In genomic region chr2:68743531-68743930, GRCh38 we compare ENCODE assay signal across 18 cellular contexts. TPM values are rescaled to one million over a fixed set of nuclear protein-coding genes. Genes with fewer than 3 reads are reported as not detected.
DNase-seq lines count a peak whose midpoint lies in the region; ATAC-seq, FAIRE-seq and TF ChIP-seq lines count a peak whose summit lies in the region.
"Had no signal": no experiment of that assay in that cellular context is flagged by ENCODE, and none has a peak within 500 bp of the region (broad histone marks: within the 10 kb centered on the region; RNA-seq: fewer than 3 reads in every experiment).

No MANE protein-coding gene starts in this region.

- H2BK15ac ChIP-seq in H1 (ENCODE audit: low read length): no peak overlapping the region

- H3K18ac ChIP-seq in H1 (ENCODE audit: extremely low read depth, low read length): no peak overlapping the region

- no peak for TF ChIP-seq EP300 in H1 (IDR thresholded peaks at IDR 0.05; ENCODE audit: borderline replicate concordance in 1 of 2, low read depth in 2 of 2, low read length in 2 of 2)

- no peak for TF ChIP-seq RAD21 in H1 (IDR thresholded peaks at IDR 0.05 in 1 of 2, conservative IDR thresholded peaks at IDR 0.05 in 1 of 2; ENCODE audit: low read depth in 2 of 2, low read length in 2 of 2)

- no peak overlapping the region for H4K5ac ChIP-seq in H1 (ENCODE audit: insufficient read length, low read depth, low read length)

- peaks cover 99% of the 10 kb centered on the region for H3K4me1 ChIP-seq in CD4-positive, CD25-positive, alpha-beta regulatory T cell (ENCODE audit: control insufficient read depth, insufficient read depth, low read length, poor library complexity, severe bottlenecking)
- peaks cover 0 to 4% (median 0%) of the 10 kb centered on the region in 4 experiments; a peak in 1 of 7 replicates for H3K4me1 ChIP-seq in H1 (replicated peaks in 1 of 4; ENCODE audit: control insufficient read depth in 3 of 4, insufficient read depth in 4 of 4, low read length in 3 of 4)
- no peaks in the 10 kb centered on the region for H3K4me1 ChIP-seq in gastrocnemius medialis
- H3K4me1 ChIP-seq: testis had no signal

- no peaks in the 10 kb centered on the region for H3K79me2 ChIP-seq in H1 (ENCODE audit: control insufficient read depth in 1 of 2, insufficient read depth in 2 of 2, low read length in 2 of 2)

- H3K4me1 Mint-ChIP-seq in T-helper 1 cell treated with Interleukin-12 subunit alpha and Interleukin-12 subunit beta and Interleukin-4 antibody, amounts not matched to agents 30 μg/mL and 1 μg/mL, for 36 hours (ENCODE audit: low read depth): peaks cover 87% of the 10 kb centered on the region
- H3K4me1 Mint-ChIP-seq in CD4-positive, CD25-positive, alpha-beta regulatory T cell: peaks cover 45 to 94% (median 84%) of the 10 kb centered on the region in 4 donors
- H3K4me1 Mint-ChIP-seq in T-helper 17 cell: peaks cover 83% of the 10 kb centered on the region

- no peak overlapping the region for H2BK120ac ChIP-seq in H1 (replicated peaks; ENCODE audit: low read depth, low read length)

- no peaks in the 10 kb centered on the region for H3K9me3 ChIP-seq in CD4-positive, CD25-positive, alpha-beta regulatory T cell (ENCODE audit: control insufficient read depth in 2 of 2, low read length in 2 of 2)
- H3K9me3 ChIP-seq in T-helper 17 cell (ENCODE audit: control insufficient read depth, low read length, poor library complexity, severe bottlenecking) (no peaks in the 10 kb centered on the region), H1 (ENCODE audit: insufficient read depth in 2 of 2, low read depth in 1 of 2, low read length in 1 of 2) (no peaks in the 10 kb centered on the region), gastrocnemius medialis (no peaks in the 10 kb centered on the region)
- H3K9me3 ChIP-seq: testis had no signal

- no peak for DNase-seq in T-helper 1 cell
- DNase-seq in CD4-positive, CD25-positive, alpha-beta regulatory T cell: no peak
- no peak for DNase-seq in T-helper 17 cell
- peak in 1 of 2 experiments; percentile 23 for DNase-seq in H1 (ENCODE audit: low read depth in 1 of 2, low spot score in 2 of 2)
- DNase-seq in gastrocnemius medialis: no peak
- no peak for DNase-seq in germinal center (ENCODE audit: low spot score)
- DNase-seq: activated CD4-positive, CD25-positive, alpha-beta regulatory T cell; effector CD4-positive, alpha-beta T cell; NCI-H524 treated with DMSO at 0.1 percent for 48 hours; stimulated activated CD4-positive, alpha-beta T cell treated with anti-CD3 and anti-CD28 coated beads, Interleukin-15, amount 100 ng/mL, for 24 hours; testis had no signal

- no peak overlapping the region for H3K14ac ChIP-seq in H1 (ENCODE audit: insufficient read length)

- no peaks in the 10 kb centered on the region for H3K27me3 Mint-ChIP-seq in T-helper 1 cell treated with Interleukin-12 subunit alpha and Interleukin-12 subunit beta and Interleukin-4 antibody, amounts not matched to agents 30 μg/mL and 1 μg/mL, for 36 hours (ENCODE audit: low read depth)
- H3K27me3 Mint-ChIP-seq in CD4-positive, CD25-positive, alpha-beta regulatory T cell: no peaks in the 10 kb centered on the region
- H3K27me3 Mint-ChIP-seq in T-helper 17 cell: no peaks in the 10 kb centered on the region

- H3K56ac ChIP-seq in H1 (replicated peaks; ENCODE audit: insufficient read length, low read depth, low read length): no peak overlapping the region

- H3K36me3 ChIP-seq in CD4-positive, CD25-positive, alpha-beta regulatory T cell (ENCODE audit: control insufficient read depth, insufficient read depth, low read length): peaks cover 43% of the 10 kb centered on the region
- H3K36me3 ChIP-seq in H1 (ENCODE audit: control insufficient read depth in 2 of 4, insufficient read depth in 4 of 4, low read length in 3 of 4) (no peaks in the 10 kb centered on the region), gastrocnemius medialis (no peaks in the 10 kb centered on the region)

- H3K9ac ChIP-seq in H1 (replicated peaks in 1 of 4; ENCODE audit: extremely low read depth in 1 of 4, low read depth in 3 of 4, low read length in 3 of 4): no peak overlapping the region
- H3K9ac ChIP-seq: KMS-11 had no signal

- no peaks in the 10 kb centered on the region for H4K20me1 ChIP-seq in H1 (replicated peaks in 1 of 2; ENCODE audit: control insufficient read depth in 1 of 2, insufficient read depth in 2 of 2, low read length in 2 of 2)

- 77% methylated on average over 3 of the region's 3 CpGs; no CpG with 5 or more reads in 1 of the 2 experiments for WGBS in H1 (ENCODE audit: extremely low coverage in 1 of 2, insufficient coverage in 1 of 2, insufficient read length in 1 of 2, insufficient replicate concordance in 2 of 2, low coverage in 1 of 2, low lambda C conversion rate in 2 of 2, missing lambda C conversion rate in 1 of 2), 2 experiments

- H3K4me3 ChIP-seq in CD4-positive, CD25-positive, alpha-beta regulatory T cell (ENCODE audit: low read depth, low read length): peak overlapping the region; percentile 100
- no peak overlapping the region for H3K4me3 ChIP-seq in H1 (ENCODE audit: extremely low read depth in 1 of 4, insufficient read depth in 2 of 4, low read depth in 3 of 4, low read length in 4 of 4)
- H3K4me3 ChIP-seq in gastrocnemius medialis: no peak overlapping the region
- H3K4me3 ChIP-seq: testis had no signal

- H4K91ac ChIP-seq in H1 (replicated peaks; ENCODE audit: insufficient read length, low read length): no peak overlapping the region

- TF ChIP-seq POLR2A in H1 (IDR thresholded peaks at IDR 0.05; ENCODE audit: control extremely low read depth in 1 of 2, low read depth in 2 of 2, low read length in 2 of 2): no peak
- TF ChIP-seq POLR2A in gastrocnemius medialis (IDR thresholded peaks at IDR 0.05): no peak

- H3K23ac ChIP-seq in H1 (ENCODE audit: insufficient read length): no peak overlapping the region

- no peak overlapping the region for H3K4ac ChIP-seq in H1 (replicated peaks; ENCODE audit: insufficient read length, low read depth, low read length)

- ATAC-seq in CD4-positive, CD25-positive, alpha-beta regulatory T cell (ENCODE audit: low read depth in 2 of 2): no peak
- ATAC-seq in T-helper 17 cell (no peak), gastrocnemius medialis (no peak), GM19455 (IDR thresholded peaks at IDR 0.05; ENCODE audit: unreplicated experiment) (no peak)

- H3K27ac ChIP-seq in CD4-positive, CD25-positive, alpha-beta regulatory T cell (ENCODE audit: insufficient read depth, low read length, poor library complexity, severe bottlenecking): peak overlapping the region; percentile 88
- H3K27ac ChIP-seq in H1 (ENCODE audit: low read depth, low read length) (no peak overlapping the region), gastrocnemius medialis (no peak overlapping the region)
- H3K27ac ChIP-seq: KMS-11, testis had no signal

- no peaks in the 10 kb centered on the region for H3K23me2 ChIP-seq in H1 (ENCODE audit: low read depth, low read length)

- intact Hi-C loops in gastrocnemius medialis (cut with DNase I; ENCODE audit: low total_unique reads): no loop called here

- no peak for FAIRE-seq in H1 (lab: Jason Lieb, UNC)
- FAIRE-seq: A204.1 had no signal

- H4K8ac ChIP-seq in H1 (ENCODE audit: extremely low read depth, insufficient read depth, low read length): no peak overlapping the region

- no peak overlapping the region for H2AK5ac ChIP-seq in H1 (ENCODE audit: low read depth, low read length)

- no peak for TF ChIP-seq CTCF in H1 (IDR thresholded peaks at IDR 0.05; ENCODE audit: control extremely low read depth in 1 of 3, insufficient read depth in 1 of 3, low read depth in 1 of 3, low read length in 3 of 3)
- no peak for TF ChIP-seq CTCF in gastrocnemius medialis (IDR thresholded peaks at IDR 0.05 in 4 of 5, conservative IDR thresholded peaks at IDR 0.05 in 1 of 5)

- POLR2A ChIA-PET in H1 (lab: Charles Lee; ENCODE audit: partially characterized antibody): no interaction called here

- peak overlapping the region; percentile 36; the same call in 1 of the 2 replicates for H2BK5ac ChIP-seq in H1 (ENCODE audit: low read depth, low read length)

- no peak overlapping the region for H2AFZ ChIP-seq in H1 (ENCODE audit: low read length)

- no peaks in the 10 kb centered on the region for H3K9me3 Mint-ChIP-seq in T-helper 1 cell treated with Interleukin-12 subunit alpha and Interleukin-12 subunit beta and Interleukin-4 antibody, amounts not matched to agents 30 μg/mL and 1 μg/mL, for 36 hours
- H3K9me3 Mint-ChIP-seq in CD4-positive, CD25-positive, alpha-beta regulatory T cell: no peaks in the 10 kb centered on the region
- H3K9me3 Mint-ChIP-seq: activated T-helper 2 cell treated with anti-CD3 and anti-CD28 coated beads, Interferon-gamma antibody, Interleukin-2, Interleukin-4, amounts not matched to agents 10 μg/mL and 5 μg/mL and 100 μg/mL, durations not matched to agents 14 hours and 24 hours and 36 hours had no signal

- no peak overlapping the region for H3K4me2 ChIP-seq in H1 (ENCODE audit: insufficient read depth in 1 of 2, low read depth in 2 of 2, low read length in 2 of 2)
- H3K4me2 ChIP-seq: KMS-11 had no signal

- H3K36me3 Mint-ChIP-seq in T-helper 1 cell treated with Interleukin-12 subunit alpha and Interleukin-12 subunit beta and Interleukin-4 antibody, amounts not matched to agents 30 μg/mL and 1 μg/mL, for 36 hours (ENCODE audit: low read depth): peaks cover 73% of the 10 kb centered on the region
- H3K36me3 Mint-ChIP-seq in CD4-positive, CD25-positive, alpha-beta regulatory T cell: peaks cover 46% of the 10 kb centered on the region
- H3K36me3 Mint-ChIP-seq in T-helper 17 cell (ENCODE audit: low read depth): peaks cover 28% of the 10 kb centered on the region
- H3K36me3 Mint-ChIP-seq: brain had no signal

- H3K27ac Mint-ChIP-seq in T-helper 1 cell treated with Interleukin-12 subunit alpha and Interleukin-12 subunit beta and Interleukin-4 antibody, amounts not matched to agents 30 μg/mL and 1 μg/mL, for 36 hours: peak overlapping the region; percentile 79
- H3K27ac Mint-ChIP-seq in CD4-positive, CD25-positive, alpha-beta regulatory T cell: peak overlapping the region; percentile 78 to 93 (median 92)
- H3K27ac Mint-ChIP-seq in T-helper 17 cell: peak overlapping the region; percentile 97

- CTCF ChIA-PET in H1 (lab: Charles Lee; ENCODE audit: partially characterized antibody): interaction anchor here (0.9 to 4.7 kb wide), 6 partner anchors 10 to 182 kb away, joined by 3 to 18 read pairs (median 4); no protein-coding TSS in a partner anchor

- peak overlapping the region; percentile 71 for H3K4me3 Mint-ChIP-seq in T-helper 1 cell treated with Interleukin-12 subunit alpha and Interleukin-12 subunit beta and Interleukin-4 antibody, amounts not matched to agents 30 μg/mL and 1 μg/mL, for 36 hours
- H3K4me3 Mint-ChIP-seq in CD4-positive, CD25-positive, alpha-beta regulatory T cell: peak overlapping the region in 3 of 4 donors; percentile 27 to 76 (median 70)
- H3K4me3 Mint-ChIP-seq in T-helper 17 cell: peak overlapping the region; percentile 55
- H3K4me3 Mint-ChIP-seq: brain had no signal

- in situ Hi-C loops in gastrocnemius medialis (cut with MboI; ENCODE audit: low sequenced_read_pairs in 4 of 4): loop anchor here in 1 of 4 donors (25.0 kb wide), 1 partner anchor 169 kb away; no protein-coding TSS in a partner anchor

- H2BK12ac ChIP-seq in H1 (ENCODE audit: low read depth, low read length): no peak overlapping the region

- no peaks in the 10 kb centered on the region for H3K27me3 ChIP-seq in CD4-positive, CD25-positive, alpha-beta regulatory T cell (ENCODE audit: control insufficient read depth, insufficient read depth, low read length)
- H3K27me3 ChIP-seq in H1 (replicated peaks in 1 of 4; ENCODE audit: control insufficient read depth in 3 of 4, extremely low read depth in 1 of 4, insufficient read depth in 3 of 4, low read length in 3 of 4) (no peaks in the 10 kb centered on the region; a peak in 1 of 7 replicates), gastrocnemius medialis (no peaks in the 10 kb centered on the region)
- H3K27me3 ChIP-seq: testis had no signal

- H2BK20ac ChIP-seq in H1 (ENCODE audit: low read length): no peak overlapping the region; the same call in 1 of the 2 replicates

- no peaks in the 10 kb centered on the region for H3K79me1 ChIP-seq in H1 (ENCODE audit: low read depth, low read length)

RNA-seq across cellular contexts. Expression of gene ARHGAP25, which starts 8.9 kb away (rescaled TPM):
- total RNA-seq in CD4-positive, CD25-positive, alpha-beta regulatory T cell: 142 TPM
- polyA plus RNA-seq in CD4-positive, CD25-positive, alpha-beta regulatory T cell: 100 to 1,000 TPM in 3 of 4 donors, 10 to 100 TPM in 1; 97.8 to 148 (median 124) TPM
- 10 to 100 TPM; 75.6 to 90.6 TPM for total RNA-seq in T-helper 17 cell
- total RNA-seq in H1 (2021; fragmentation: NEBNext Ultra II Directional; extraction: Animal tissue kit (Norgen Biotek cat#: 25700)): 0.42 and 1.2 TPM in 2 replicates
- 1.00 and 2.4 TPM in 2 replicates for polyA plus RNA-seq in H1 (2011; rRNA removed)
- polyA plus RNA-seq in H1 (2011; cell fraction: cytosol; rRNA removed): 2.1 TPM
- 2.7 TPM for polyA plus RNA-seq in H1 (2011; cell fraction: nucleus; rRNA removed)
- polyA plus RNA-seq in H1 (2012, experiment 1 of 2): 0.89 to 1.3 TPM (median 1.00 TPM) in 4 replicates
- polyA plus RNA-seq in H1 (2012, experiment 2 of 2): 0.51 TPM
- polyA plus RNA-seq in H1 (2013, experiment 1 of 2): 0.87 TPM
- 0.94 TPM for polyA plus RNA-seq in H1 (2013, experiment 2 of 2)
- 1.3 and 5.8 TPM in 2 replicates for polyA minus RNA-seq in H1 (2011; rRNA and poly(A)+ RNA removed)
- not detected for polyA minus RNA-seq in H1 (2011; cell fraction: cytosol; rRNA and poly(A)+ RNA removed)
- polyA minus RNA-seq in H1 (2011; cell fraction: nucleus; rRNA and poly(A)+ RNA removed): 7.4 TPM
- 1 to 10 TPM; 1.9 to 6.8 (median 3.0) TPM for total RNA-seq in gastrocnemius medialis
- total RNA-seq: myocyte had no signal

Comparison
In these comparisons a context has a peak if more than half of its experiments do, and no peak if none do; other contexts are left out.
1. RNA of gene ARHGAP25, which starts 8.9 kb away (total RNA-seq): 142 TPM in CD4-positive, CD25-positive, alpha-beta regulatory T cell (single experiment) and 75.6 to 90.6 TPM in T-helper 17 cell; 1.9 to 6.8 TPM in gastrocnemius medialis and 0.42 to 1.2 TPM in H1; every median in the first group is over 4 times any median in the second.
2. Peak in every context shown above with its lines, with median percentiles within 50 percentile points of each other: H3K27ac Mint-ChIP-seq and H3K4me3 Mint-ChIP-seq.